ENCODE assay signal across 33 cellular contexts in genomic region chr4:78169728-78170127, GRCh38.
"Had no signal": no experiment of that assay in that cellular context is flagged by ENCODE, and none has a peak within 500 bp of the region (broad histone marks: within the 10 kb centered on the region; RNA-seq: fewer than 3 reads in every experiment).

No MANE protein-coding gene starts in this region.

- DNase-seq: activated effector memory CD4-positive, alpha-beta T cell treated with anti-CD3 and anti-CD28 coated beads, Interleukin-2, amount 50 U/mL, for 16 hours; activated effector memory CD4-positive, alpha-beta T cell treated with Interleukin-2 at 50 U/mL for 16 hours; activated gamma-delta T cell; activated gamma-delta T cell treated with Interleukin-2 at 50 U/mL for 16 hours; activated naive CD4-positive, alpha-beta T cell; activated naive CD4-positive, alpha-beta T cell treated with anti-CD3 and anti-CD28 coated beads for 36 hours; activated naive CD4-positive, alpha-beta T cell treated with anti-CD3 and anti-CD28 coated beads, Interleukin-2, amount 10 ng/mL, durations not matched to agents 7 days and 5 days; activated naive CD4-positive, alpha-beta T cell treated with anti-CD3 and anti-CD28 coated beads, Interleukin-2, amount 50 U/mL, for 16 hours; activated naive CD4-positive, alpha-beta T cell treated with Interleukin-2 at 50 U/mL for 16 hours; activated naive CD8-positive, alpha-beta T cell treated with anti-CD3 and anti-CD28 coated beads for 36 hours; activated naive CD8-positive, alpha-beta T cell treated with anti-CD3 and anti-CD28 coated beads, Interleukin-2, amount 10 ng/mL, durations not matched to agents 7 days and 5 days; activated naive CD8-positive, alpha-beta T cell treated with anti-CD3 and anti-CD28 coated beads, Interleukin-2, amount 50 U/mL, for 24 hours; activated T-cell treated with anti-CD3 and anti-CD28 coated beads, Interleukin-2, amount 50 U/mL, for 24 hours; activated T-cell treated with anti-CD3 and anti-CD28 coated beads, Interleukin-2, amount 50 U/mL, for 4 hours; activated T-cell treated with anti-CD3 and anti-CD28 coated beads, Interleukin-2, amount 50 U/mL, for 48 hours; activated T-cell treated with anti-CD3 and anti-CD28 coated beads, Interleukin-2, amount 50 U/mL, for 72 hours; adrenal gland; amniotic stem cell; amygdala; anterior cingulate cortex; aorta; body of pancreas; brain microvascular endothelial cell; caudate nucleus; central memory CD4-positive, alpha-beta T cell; cerebellar nuclear complex had no signal

- H3K4me3 ChIP-seq: adrenal gland, ascending aorta, body of pancreas, breast epithelium, cardiac muscle cell had no signal

- H3K9me3 ChIP-seq: adrenal gland, ascending aorta, body of pancreas, breast epithelium had no signal

- H3K36me3 ChIP-seq: adrenal gland, ascending aorta, brain microvascular endothelial cell, breast epithelium, cardiac muscle cell had no signal

- H3K4me1 ChIP-seq: adrenal gland, ascending aorta, body of pancreas, breast epithelium had no signal

- ATAC-seq: activated naive CD4-positive, alpha-beta T cell treated with anti-CD3 and anti-CD28 coated beads, Interleukin-2, amount 50 U/mL, for 72 hours; activated naive CD8-positive, alpha-beta T cell treated with anti-CD3 and anti-CD28 coated beads, Interleukin-2, amount 50 U/mL, for 24 hours; activated T-cell treated with anti-CD3 and anti-CD28 coated beads, Interleukin-2, amount 50 U/mL, for 4 hours; activated T-cell treated with anti-CD3 and anti-CD28 coated beads, Interleukin-2, amount 50 U/mL, for 72 hours; activated T-helper 17 cell treated with anti-CD3 and anti-CD28 coated beads, Interleukin-2, amount 50 U/mL, for 72 hours; body of pancreas had no signal

- FAIRE-seq: astrocyte, bronchial epithelial cell had no signal

- H3K27ac ChIP-seq: adrenal gland, ascending aorta, body of pancreas, brain microvascular endothelial cell, breast epithelium, cardiac muscle cell had no signal

- H3K27me3 ChIP-seq: adrenal gland, ascending aorta, body of pancreas, brain microvascular endothelial cell, breast epithelium, cardiac muscle cell had no signal
